ENCODE assay signal across 12 cellular contexts in genomic region chr11:70194792-70195791, GRCh38. TPM values are rescaled to one million over a fixed set of nuclear protein-coding genes. Genes with fewer than 3 reads are reported as not detected.
DNase-seq lines count a peak whose midpoint lies in the region; ATAC-seq, FAIRE-seq and TF ChIP-seq lines count a peak whose summit lies in the region.
"Had no signal": no experiment of that assay in that cellular context is flagged by ENCODE, and none has a peak within 500 bp of the region (broad histone marks: within the 10 kb centered on the region; RNA-seq: fewer than 3 reads in every experiment).

No MANE protein-coding gene starts in this region.

- H3K4me1 Mint-ChIP-seq in T-helper 2 cell treated with Interferon-gamma antibody and Interleukin-4, amounts not matched to agents 5 μg/mL and 100 μg/mL, for 36 hours (ENCODE audit: low read depth), result peaks cover 4% of the 10 kb centered on the region

- no peaks in the 10 kb centered on the region for H3K4me1 ChIP-seq in HepG2 (ENCODE audit: insufficient read depth, low read length)
- H3K4me1 ChIP-seq in right atrium auricular region, result no peaks in the 10 kb centered on the region
- H3K4me1 ChIP-seq: HAP-1 had no signal

- H3K36me3 ChIP-seq in MG63, result no peaks in the 10 kb centered on the region
- no peaks in the 10 kb centered on the region for H3K36me3 ChIP-seq in bronchial epithelial cell (ENCODE audit: control insufficient read depth, insufficient read depth, low read length)
- H3K36me3 ChIP-seq in HepG2 (replicated peaks in 1 of 2; ENCODE audit: control insufficient read depth in 1 of 2, insufficient read depth in 2 of 2, low read length in 2 of 2), result no peaks in the 10 kb centered on the region
- no peaks in the 10 kb centered on the region for H3K36me3 ChIP-seq in right atrium auricular region
- H3K36me3 ChIP-seq: HAP-1 had no signal

- no peak for TF ChIP-seq CTCF in bronchial epithelial cell (IDR thresholded peaks at IDR 0.05; ENCODE audit: insufficient read depth, low read length, severe bottlenecking)
- TF ChIP-seq CTCF in HepG2 (CRISPR knock-in tag; IDR thresholded peaks at IDR 0.05), result no peak
- no peak for TF ChIP-seq CTCF in right atrium auricular region (IDR thresholded peaks at IDR 0.05)

- H3K27me3 ChIP-seq in MG63 (no peaks in the 10 kb centered on the region), bronchial epithelial cell (ENCODE audit: control insufficient read depth, insufficient read depth, low read length) (no peaks in the 10 kb centered on the region), HepG2 (ENCODE audit: control insufficient read depth in 1 of 2, insufficient read depth in 2 of 2, low read length in 2 of 2) (peaks cover 0 to 2% of the 10 kb centered on the region in 2 experiments; a peak in 1 of 5 replicates), right atrium auricular region (no peaks in the 10 kb centered on the region)

- 3% methylated on average over 3 of the region's 3 CpGs for WGBS in HepG2 (ENCODE audit: low lambda C conversion rate)

- no peak overlapping the region for H3K27ac Mint-ChIP-seq in T-helper 2 cell treated with Interferon-gamma antibody and Interleukin-4, amounts not matched to agents 5 μg/mL and 100 μg/mL, for 36 hours
- H3K27ac Mint-ChIP-seq: CD4-positive, alpha-beta memory T cell; GM23338 had no signal

- no peaks in the 10 kb centered on the region for H3K9me3 Mint-ChIP-seq in T-helper 2 cell treated with Interferon-gamma antibody and Interleukin-4, amounts not matched to agents 5 μg/mL and 100 μg/mL, for 36 hours

- CTCF ChIA-PET in HepG2 (lab: Yijun Ruan, JAX; ENCODE audit: low intra/inter-chr PET ratio, low total read pairs), result interaction anchor here (1.6 to 2.4 kb wide), 3 partner anchors 276 to 286 kb away, joined by 6 to 15 read pairs (median 7); no protein-coding TSS in a partner anchor

- H3K4me2 ChIP-seq in HepG2 (ENCODE audit: low read depth, low read length), result no peak overlapping the region
- H3K4me2 ChIP-seq: GM23338 had no signal

- H3K36me3 Mint-ChIP-seq in T-helper 2 cell treated with Interferon-gamma antibody and Interleukin-4, amounts not matched to agents 5 μg/mL and 100 μg/mL, for 36 hours (ENCODE audit: low read depth), result no peaks in the 10 kb centered on the region
- H3K36me3 Mint-ChIP-seq: CD4-positive, alpha-beta memory T cell had no signal

- BruUV-seq in HepG2 (replicated peaks; lab: Mats Ljungman, UMichigan), result no TSS peak

- peak; percentile 32 for DNase-seq in MG63
- DNase-seq in bronchial epithelial cell (ENCODE audit: low read depth), result peak; percentile 41
- DNase-seq in HepG2 (ENCODE audit: low spot score), result no peak
- DNase-seq in HPDE6-E6E7 (ENCODE audit: extremely low spot score), result no peak
- DNase-seq in right atrium auricular region (ENCODE audit: low spot score), result no peak
- no peak for DNase-seq in T-helper 2 cell treated with Interferon-gamma antibody and Interleukin-4, amounts not matched to agents 5 μg/mL and 100 μg/mL, for 36 hours (ENCODE audit: low spot score)

- no peak overlapping the region for H3K9ac ChIP-seq in HepG2 (ENCODE audit: insufficient read depth, low read depth, low read length)

- intact Hi-C loops in HepG2 (cut with micrococcal nuclease; ENCODE audit: unreplicated experiment), result no loop called here

- H3K27ac ChIP-seq in HepG2 (ENCODE audit: extremely low read length, insufficient read depth, low read length) (no peak overlapping the region), right atrium auricular region (no peak overlapping the region)
- H3K27ac ChIP-seq: HL-60, RWPE1 had no signal

- H3K9me3 ChIP-seq in MG63, result no peaks in the 10 kb centered on the region
- peaks cover under 1% of the 10 kb centered on the region; the same call in 1 of the 2 replicates for H3K9me3 ChIP-seq in HepG2 (ENCODE audit: low read length)
- H3K9me3 ChIP-seq in right atrium auricular region, result no peaks in the 10 kb centered on the region
- H3K9me3 ChIP-seq: HAP-1 had no signal

- no peaks in the 10 kb centered on the region; the same call in 1 of the 2 replicates for H4K20me1 ChIP-seq in HepG2 (ENCODE audit: insufficient read depth, low read length)

- TF ChIP-seq EP300 in HepG2 (IDR thresholded peaks at IDR 0.05; ENCODE audit: low read depth in 2 of 2, low read length in 2 of 2), result no peak
- TF ChIP-seq EP300 in HepG2 (CRISPR knock-in tag; IDR thresholded peaks at IDR 0.05; ENCODE audit: borderline replicate concordance), result no peak

- ATAC-seq in HepG2 (no peak), HG02981 (IDR thresholded peaks at IDR 0.05; ENCODE audit: unreplicated experiment) (no peak)

- no peak for TF ChIP-seq POLR2A in HepG2 (IDR thresholded peaks at IDR 0.05; ENCODE audit: insufficient read depth in 1 of 2, low read depth in 2 of 2, low read length in 2 of 2)

- FAIRE-seq in bronchial epithelial cell (lab: Jason Lieb, UNC), result no peak
- FAIRE-seq in HepG2 (lab: Jason Lieb, UNC), result no peak

- in situ Hi-C loops in HepG2 (cut with HindIII; ENCODE audit: extremely low pct_ligation_motif_present, low pct_unique_long_range_greater_than_20kb), result loop anchor here (5.0 to 10.0 kb wide), 2 partner anchors 283 to 480 kb away; no protein-coding TSS in a partner anchor

- TF ChIP-seq RAD21 in HepG2 (CRISPR knock-in tag; IDR thresholded peaks at IDR 0.05), result no peak

- H3K4me3 Mint-ChIP-seq in T-helper 2 cell treated with Interferon-gamma antibody and Interleukin-4, amounts not matched to agents 5 μg/mL and 100 μg/mL, for 36 hours, result no peak overlapping the region
- H3K4me3 Mint-ChIP-seq: CD4-positive, alpha-beta memory T cell; GM23338 had no signal

- POLR2A ChIA-PET in HepG2 (lab: Yijun Ruan, JAX), result no interaction called here

- H3K4me3 ChIP-seq in MG63 (no peak overlapping the region), bronchial epithelial cell (ENCODE audit: low read depth, low read length) (no peak overlapping the region), HepG2 (replicated peaks in 1 of 3; ENCODE audit: insufficient read depth in 1 of 3, low read depth in 2 of 3, low read length in 3 of 3) (no peak overlapping the region), right atrium auricular region (no peak overlapping the region)
- H3K4me3 ChIP-seq: GM23338, HAP-1 had no signal

- no peaks in the 10 kb centered on the region for H3K79me2 ChIP-seq in HepG2 (ENCODE audit: insufficient read depth, low read length)

- no peak overlapping the region for H2AFZ ChIP-seq in HepG2 (ENCODE audit: low read length)
- H2AFZ ChIP-seq: GM23338 had no signal

- H3K27me3 Mint-ChIP-seq in T-helper 2 cell treated with Interferon-gamma antibody and Interleukin-4, amounts not matched to agents 5 μg/mL and 100 μg/mL, for 36 hours (ENCODE audit: low read depth), result peaks cover 6% of the 10 kb centered on the region

TF ChIP-seq in HepG2, 621 proteins besides CTCF, POLR2A, EP300 and RAD21:
- peak; percentile 9; the same call in 1 of the 2 replicates for TF ChIP-seq MNT (IDR thresholded peaks at IDR 0.05)
- 0 out of 2 replicates have a peak, but pooled peaks have one; percentile 49 for TF ChIP-seq PLRG1 (conservative IDR thresholded peaks at IDR 0.05)
- TF ChIP-seq HNF4A (CRISPR knock-in tag; IDR thresholded peaks at IDR 0.05), result no peak
- TF ChIP-seq ZNF569 (CRISPR knock-in tag; IDR thresholded peaks at IDR 0.05; ENCODE audit: borderline replicate concordance), result no peak
- no peak for TF ChIP-seq SNAPC5 (CRISPR knock-in tag; IDR thresholded peaks at IDR 0.05; ENCODE audit: borderline replicate concordance)

RNA-seq across cellular contexts. Expression of gene FADD, which starts 8.0 kb away (rescaled TPM):
- 37.8 and 91.0 TPM in 2 replicates for total RNA-seq in MG63 (2014; rRNA removed; shearing (Covaris generic); ENCODE audit: low replicate concordance)
- 32.4 and 52.1 TPM in 2 replicates for total RNA-seq in bronchial epithelial cell
- total RNA-seq in HepG2 (2016; rRNA removed; fragmentation: Illumina TruSeq; extraction: Trizol), result 21.4 and 22.2 TPM in 2 replicates
- total RNA-seq in HepG2 (2016; cell fraction: cytosol; rRNA removed; fragmentation: Illumina TruSeq; extraction: Trizol; ENCODE audit: low read depth), result 5.0 and 5.9 TPM in 2 replicates
- total RNA-seq in HepG2 (2016; cell fraction: insoluble cytoplasmic fraction; rRNA removed; fragmentation: Illumina TruSeq; extraction: Trizol), result 20.6 and 22.3 TPM in 2 replicates
- total RNA-seq in HepG2 (2016; cell fraction: membrane; rRNA removed; fragmentation: Illumina TruSeq; extraction: Trizol), result 13.7 and 13.9 TPM in 2 replicates
- 9.1 and 12.1 TPM in 2 replicates for total RNA-seq in HepG2 (2016; cell fraction: nucleus; rRNA removed; fragmentation: Illumina TruSeq; extraction: Trizol)
- 14.2 and 14.9 TPM in 2 replicates for polyA plus RNA-seq in HepG2 (2011; rRNA removed)
- 16.0 and 16.7 TPM in 2 replicates for polyA plus RNA-seq in HepG2 (2011; cell fraction: cytosol; rRNA removed)
- 7.8 and 9.6 TPM in 2 replicates for polyA plus RNA-seq in HepG2 (2011; cell fraction: nucleus; rRNA removed)
- 10.4 and 12.8 TPM in 2 replicates for polyA plus RNA-seq in HepG2 (2012)
- 3.2 TPM in 2 replicates for polyA plus RNA-seq in HepG2 (2016; cell fraction: cytosol; fragmentation: Illumina TruSeq; extraction: Trizol; ENCODE audit: low read depth)
- polyA plus RNA-seq in HepG2 (2016; cell fraction: insoluble cytoplasmic fraction; fragmentation: Illumina TruSeq; extraction: Trizol; ENCODE audit: low read depth), result 20.0 and 20.2 TPM in 2 replicates
- 7.0 and 7.9 TPM in 2 replicates for polyA plus RNA-seq in HepG2 (2016; cell fraction: membrane; fragmentation: Illumina TruSeq; extraction: Trizol; ENCODE audit: low read depth)
- polyA plus RNA-seq in HepG2 (2016; cell fraction: nucleus; fragmentation: Illumina TruSeq; extraction: Trizol; ENCODE audit: insufficient read depth, low read depth), result 15.0 and 15.1 TPM in 2 replicates
- polyA minus RNA-seq in HepG2 (2011; rRNA and poly(A)+ RNA removed; ENCODE audit: low replicate concordance), result 21.5 and 78.8 TPM in 2 replicates
- 8.5 and 9.1 TPM in 2 replicates for polyA minus RNA-seq in HepG2 (2011; cell fraction: cytosol; rRNA and poly(A)+ RNA removed)
- 8.6 and 9.7 TPM in 2 replicates for polyA minus RNA-seq in HepG2 (2011; cell fraction: nucleus; rRNA and poly(A)+ RNA removed)
- 10 to 100 TPM in 1 of 2 donors, 1 to 10 TPM in 1; 7.1 to 11.1 TPM for total RNA-seq in right atrium auricular region

Comparison
In these comparisons a context has a peak if more than half of its experiments do, and no peak if none do; other contexts are left out.
1. DNase-seq: peak in MG63 (single experiment) and bronchial epithelial cell (single experiment); none in HepG2 (single experiment), HPDE6-E6E7 (single experiment), right atrium auricular region (single experiment) and T-helper 2 cell treated with Interferon-gamma antibody and Interleukin-4, amounts not matched to agents 5 μg/mL and 100 μg/mL, for 36 hours (single experiment).